Comparison of ENCODE assay signal across 26 cellular contexts in the genomic region with DNA sequence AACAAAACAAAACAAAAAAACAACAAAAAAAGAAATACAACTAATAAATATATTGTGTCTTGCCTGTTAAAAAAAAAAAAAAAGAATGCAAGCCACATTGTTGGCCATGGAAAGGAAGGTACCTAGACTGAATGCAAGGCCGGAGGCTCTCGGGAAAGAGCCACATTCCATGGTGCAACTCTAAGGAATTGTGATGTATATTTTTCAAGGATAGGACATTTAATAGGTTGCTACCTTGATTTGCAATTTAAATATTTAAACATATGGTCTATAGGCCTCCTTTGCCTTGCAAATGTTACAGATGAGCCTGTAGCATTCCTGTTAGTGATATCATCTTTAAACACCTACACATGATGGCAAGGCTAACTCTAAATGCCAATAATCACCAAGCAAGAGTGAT.
"Had no signal": no experiment of that assay in that cellular context is flagged by ENCODE, and none has a peak within 500 bp of the region (broad histone marks: within the 10 kb centered on the region; RNA-seq: fewer than 3 reads in every experiment).

No MANE protein-coding gene starts in this region.

- H3K4me1 ChIP-seq: Peyer's patch had no signal

- H3K4me3 Mint-ChIP-seq: activated B cell treated with CpG ODN at 0.5 μM for 24 hours; activated CD4-positive, alpha-beta T cell treated with anti-CD3 and anti-CD28 coated beads, Interleukin-2, amount 10 ng/mL, durations not matched to agents 24 days and 14 days; activated CD8-positive, alpha-beta memory T cell treated with anti-CD3 and anti-CD28 coated beads, Interleukin-2, amount 10 ng/mL, durations not matched to agents 7 days and 5 days; activated naive CD8-positive, alpha-beta T cell; activated T-cell treated with anti-CD3 and anti-CD28 coated beads, Interleukin-2, amount 50 U/mL, for 24 hours; activated T-helper 1 cell treated with anti-CD3 and anti-CD28 coated beads, Interleukin-12 subunit alpha, Interleukin-12 subunit beta, Interleukin-2, Interleukin-4 antibody, amounts not matched to agents 30 ng/mL and 10 ng/mL and 1 ng/mL, durations not matched to agents 14 hours and 24 hours and 36 hours; T-helper 1 cell treated with Interleukin-12 subunit alpha and Interleukin-12 subunit beta and Interleukin-4 antibody, amounts not matched to agents 30 μg/mL and 1 μg/mL, for 36 hours had no signal

- DNase-seq: activated B cell treated with CpG ODN at 0.5 μM for 24 hours; activated CD4-positive, alpha-beta T cell treated with anti-CD3 and anti-CD28 coated beads for 1 hour; activated CD4-positive, alpha-beta T cell treated with anti-CD3 and anti-CD28 coated beads, Interleukin-2, amount 10 ng/mL, durations not matched to agents 24 days and 14 days; activated CD4-positive, alpha-beta T cell treated with anti-CD3 and anti-CD28 coated beads, Interleukin-2, amount 50 U/mL, for 48 hours; activated CD8-positive, alpha-beta memory T cell treated with anti-CD3 and anti-CD28 coated beads, Interleukin-2, amount 10 ng/mL, durations not matched to agents 7 days and 5 days; activated effector memory CD4-positive, alpha-beta T cell treated with Interleukin-2 at 50 U/mL for 16 hours; activated naive CD4-positive, alpha-beta T cell treated with Interleukin-2 at 50 U/mL for 16 hours; activated T-cell treated with anti-CD3 and anti-CD28 coated beads, Interleukin-2, amount 50 U/mL, for 24 hours; brain microvascular endothelial cell; MG63; NCI-H1105; NCI-H1436; NCI-H1694 treated with DMSO at 0.1 percent for 48 hours; NCI-H2029 treated with DMSO at 0.1 percent for 48 hours; NCI-H446 treated with DMSO at 0.1 percent for 48 hours; NCI-H524 treated with DMSO at 0.1 percent for 48 hours; NK-92 treated with Interleukin-12 subunit alpha and Interleukin-12 subunit beta, amount 100 ng/mL, for 24 hours; Peyer's patch; Right ventricle myocardium superior had no signal

- H3K27me3 ChIP-seq: brain microvascular endothelial cell, cardiac muscle cell, MG63, Peyer's patch, SJSA1 had no signal

- H3K27ac Mint-ChIP-seq: activated B cell treated with CpG ODN at 0.5 μM for 24 hours; activated CD4-positive, alpha-beta T cell treated with anti-CD3 and anti-CD28 coated beads, Interleukin-2, amount 10 ng/mL, durations not matched to agents 24 days and 14 days; activated CD8-positive, alpha-beta memory T cell treated with anti-CD3 and anti-CD28 coated beads, Interleukin-2, amount 10 ng/mL, durations not matched to agents 7 days and 5 days; activated naive CD8-positive, alpha-beta T cell; activated T-cell treated with anti-CD3 and anti-CD28 coated beads, Interleukin-2, amount 50 U/mL, for 24 hours; activated T-helper 1 cell treated with anti-CD3 and anti-CD28 coated beads, Interleukin-12 subunit alpha, Interleukin-12 subunit beta, Interleukin-2, Interleukin-4 antibody, amounts not matched to agents 30 ng/mL and 10 ng/mL and 1 ng/mL, durations not matched to agents 14 hours and 24 hours and 36 hours; T-helper 1 cell treated with Interleukin-12 subunit alpha and Interleukin-12 subunit beta and Interleukin-4 antibody, amounts not matched to agents 30 μg/mL and 1 μg/mL, for 36 hours had no signal

- H3K4me1 Mint-ChIP-seq: activated B cell treated with CpG ODN at 0.5 μM for 24 hours; activated CD4-positive, alpha-beta T cell treated with anti-CD3 and anti-CD28 coated beads, Interleukin-2, amount 10 ng/mL, durations not matched to agents 24 days and 14 days; activated CD8-positive, alpha-beta memory T cell treated with anti-CD3 and anti-CD28 coated beads, Interleukin-2, amount 10 ng/mL, durations not matched to agents 7 days and 5 days had no signal

- H3K9me3 ChIP-seq: Peyer's patch, SJSA1 had no signal

- H3K4me3 ChIP-seq: cardiac muscle cell, MG63, Peyer's patch, SJSA1 had no signal

- ATAC-seq: activated CD8-positive, alpha-beta memory T cell treated with anti-CD3 and anti-CD28 coated beads, Interleukin-2, amount 10 ng/mL, durations not matched to agents 7 days and 5 days; SK-N-SH treated with all-trans-retinoic acid at 6 μM for 48 hours had no signal

- H3K36me3 ChIP-seq: brain microvascular endothelial cell, cardiac muscle cell, MG63, Peyer's patch, SJSA1 had no signal

- H3K27ac ChIP-seq: brain microvascular endothelial cell, cardiac muscle cell, Peyer's patch, RWPE1, SJSA1 had no signal

- H3K27me3 Mint-ChIP-seq: activated B cell treated with CpG ODN at 0.5 μM for 24 hours; activated CD4-positive, alpha-beta T cell treated with anti-CD3 and anti-CD28 coated beads, Interleukin-2, amount 10 ng/mL, durations not matched to agents 24 days and 14 days; activated CD8-positive, alpha-beta memory T cell treated with anti-CD3 and anti-CD28 coated beads, Interleukin-2, amount 10 ng/mL, durations not matched to agents 7 days and 5 days; activated naive CD8-positive, alpha-beta T cell; activated T-cell treated with anti-CD3 and anti-CD28 coated beads, Interleukin-2, amount 50 U/mL, for 24 hours had no signal

- H3K36me3 Mint-ChIP-seq: activated CD8-positive, alpha-beta memory T cell treated with anti-CD3 and anti-CD28 coated beads, Interleukin-2, amount 10 ng/mL, durations not matched to agents 7 days and 5 days; activated naive CD8-positive, alpha-beta T cell had no signal
